ENCODE assay signal across 9 cellular contexts in the genomic region with DNA sequence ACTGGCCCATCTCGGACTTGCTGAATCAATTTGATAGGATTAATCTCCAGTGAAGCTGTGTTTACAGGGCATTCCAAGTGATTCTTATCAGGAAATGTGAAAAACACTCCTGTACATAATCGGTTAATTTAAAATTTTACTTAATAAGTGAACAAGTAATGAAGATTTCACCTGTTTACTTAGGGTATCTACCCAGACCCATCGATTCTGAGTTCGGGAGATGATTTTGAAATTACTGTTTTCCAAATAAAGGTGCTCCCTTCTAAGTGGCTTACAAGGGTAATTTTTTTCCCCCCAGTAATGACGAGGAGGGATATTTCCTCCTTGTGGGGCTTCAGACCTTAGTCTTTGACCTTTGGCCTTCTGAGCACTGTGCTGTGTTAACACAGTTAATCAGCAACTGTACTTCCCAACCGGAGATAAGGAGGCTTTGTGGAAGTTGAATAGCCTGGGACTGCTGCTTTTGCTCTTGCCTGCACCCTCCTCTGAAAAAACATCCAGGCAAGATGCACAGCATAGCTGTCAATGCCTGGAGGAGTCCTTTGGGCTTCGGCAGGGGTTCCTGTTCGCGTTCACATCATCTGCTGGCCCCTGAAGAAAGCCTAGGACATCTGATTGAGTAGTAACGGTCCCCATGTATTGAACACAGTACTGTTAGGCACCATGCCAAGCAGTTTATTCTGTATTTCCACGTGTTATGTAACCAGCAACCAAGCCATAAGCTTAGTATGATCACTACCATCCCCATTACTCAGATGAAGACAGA. TPM values are rescaled to one million over a fixed set of nuclear protein-coding genes. Genes with fewer than 3 reads are reported as not detected.
A peak's percentile ranks its signal among the peaks of the same experiment; 100 is the strongest.
DNase-seq lines count a peak whose midpoint lies in the region; ATAC-seq and TF ChIP-seq lines count a peak whose summit lies in the region.
"Had no signal": no experiment of that assay in that cellular context is flagged by ENCODE, and none has a peak within 500 bp of the region (broad histone marks: within the 10 kb centered on the region; RNA-seq: fewer than 3 reads in every experiment).

No MANE protein-coding gene starts in this region.

- peak overlapping the region; percentile 93 for H3K4me2 ChIP-seq in BLaER1

- peaks cover 61% of the 10 kb centered on the region for H3K4me1 Mint-ChIP-seq in brain

- H3K9me3 Mint-ChIP-seq in brain = no peaks in the 10 kb centered on the region

- peaks cover 6% of the 10 kb centered on the region for H3K27me3 Mint-ChIP-seq in brain

- peaks cover 16% of the 10 kb centered on the region for H3K36me3 Mint-ChIP-seq in brain

- peak overlapping the region in 3 of 5 experiments; percentile 48 to 84 (median 83) for H3K27ac Mint-ChIP-seq in brain

- no peaks in the 10 kb centered on the region for H3K27me3 ChIP-seq in BLaER1

- H4K20me1 ChIP-seq in BLaER1 = peaks cover 41% of the 10 kb centered on the region

- peak overlapping the region; percentile 91 to 98 (median 94) for H3K4me3 Mint-ChIP-seq in brain

- H3K36me3 ChIP-seq in BLaER1 = peaks cover 14% of the 10 kb centered on the region; the same call in 1 of the 2 replicates

- no peak for ATAC-seq in GM19463 (IDR thresholded peaks at IDR 0.05; ENCODE audit: unreplicated experiment)

- no peak overlapping the region for H3K27ac ChIP-seq in BLaER1

- TF ChIP-seq CTCF in brain (conservative IDR thresholded peaks at IDR 0.05) (no peak), GM10266 (IDR thresholded peaks at IDR 0.05; ENCODE audit: control insufficient read depth, insufficient read depth, low read depth, missing control alignments) (no peak)

- peak; percentile 56 for DNase-seq in HuH-7 (ENCODE audit: low spot score)
- peak; percentile 40 for DNase-seq in mucosa of gallbladder (ENCODE audit: low spot score)
- DNase-seq in stimulated activated CD4-positive, alpha-beta T cell treated with anti-CD3 and anti-CD28 coated beads, Interleukin-1b, Interleukin-23, amount 100 ng/mL, for 48 hours = no peak
- DNase-seq in KBM-7 = no peak
- DNase-seq in GM10266 (ENCODE audit: extremely low spot score) = no peak

- peaks cover 36% of the 10 kb centered on the region for H3K4me1 ChIP-seq in BLaER1

- peak overlapping the region; percentile 84; the same call in 1 of the 2 replicates for H3K9ac ChIP-seq in BLaER1

- H3K4me3 ChIP-seq in BLaER1 = peak overlapping the region; percentile 94

- H3K9me3 ChIP-seq in BLaER1 = no peaks in the 10 kb centered on the region

- in situ Hi-C loops in KBM-7 (cut with MboI; ENCODE audit: low pct_unique_long_range_greater_than_20kb, low sequenced_read_pairs) = no loop called here

RNA-seq across cellular contexts. Expression of a gene that starts 1.8 kb away (rescaled TPM):
- polyA plus RNA-seq in brain (ENCODE audit: insufficient read depth, low read depth, low replicate concordance) = 17.8 TPM
- 49.6 TPM for total RNA-seq in mucosa of gallbladder

RNA-seq across cellular contexts. Expression of a gene that starts 2.2 kb away (rescaled TPM):
- 181 TPM for polyA plus RNA-seq in brain (ENCODE audit: insufficient read depth, low read depth, low replicate concordance)
- 82.2 TPM for total RNA-seq in mucosa of gallbladder

RNA-seq across cellular contexts. Expression of a gene that starts 35.3 kb away (rescaled TPM):
- not detected for polyA plus RNA-seq in brain (ENCODE audit: insufficient read depth, low read depth, low replicate concordance)
- total RNA-seq in mucosa of gallbladder = 29.3 TPM
- total RNA-seq: HT1080 had no signal

RNA-seq across cellular contexts. Expression of a gene that starts 43.1 kb away (rescaled TPM):
- polyA plus RNA-seq in brain (ENCODE audit: insufficient read depth, low read depth, low replicate concordance) = 6.8 TPM
- 0.17 TPM for total RNA-seq in mucosa of gallbladder
- total RNA-seq: HT1080 had no signal

RNA-seq across cellular contexts. Expression of a gene that starts 46.1 kb away (rescaled TPM):
- 125 TPM for polyA plus RNA-seq in brain (ENCODE audit: insufficient read depth, low read depth, low replicate concordance)
- 54.4 TPM for total RNA-seq in mucosa of gallbladder

Comparison
In these comparisons a context has a peak if more than half of its experiments do, and no peak if none do; other contexts are left out.
1. DNase-seq: peak in HuH-7 (single experiment) and mucosa of gallbladder (single experiment); none in stimulated activated CD4-positive, alpha-beta T cell treated with anti-CD3 and anti-CD28 coated beads, Interleukin-1b, Interleukin-23, amount 100 ng/mL, for 48 hours (single experiment), KBM-7 (single experiment) and GM10266 (single experiment).